Comparison of ENCODE assay signal across 8 cellular contexts in genomic region chr9:14846871-14847311, GRCh38.
DNase-seq lines count a peak whose midpoint lies in the region; ATAC-seq and TF ChIP-seq lines count a peak whose summit lies in the region.

No MANE protein-coding gene starts in this region.

- ATAC-seq in GM18517 (IDR thresholded peaks at IDR 0.05; ENCODE audit: unreplicated experiment) (peak; percentile 93), HG02943 (IDR thresholded peaks at IDR 0.05; ENCODE audit: low read depth, unreplicated experiment) (peak; percentile 94)

- H3K4me1 Mint-ChIP-seq in activated CD4-positive, alpha-beta T cell treated with anti-CD3 and anti-CD28 coated beads, Interleukin-2, amount 10 ng/mL, durations not matched to agents 24 days and 14 days: no peaks in the 10 kb centered on the region
- H3K4me1 Mint-ChIP-seq in neural progenitor cell: peaks cover 4% of the 10 kb centered on the region

- peak overlapping the region; percentile 40 for H2AFZ ChIP-seq in neural progenitor cell (replicated peaks)

- peaks cover 9% of the 10 kb centered on the region for H3K27me3 Mint-ChIP-seq in activated CD4-positive, alpha-beta T cell treated with anti-CD3 and anti-CD28 coated beads, Interleukin-2, amount 10 ng/mL, durations not matched to agents 24 days and 14 days
- H3K27me3 Mint-ChIP-seq in neural progenitor cell (ENCODE audit: insufficient read depth, low read depth): peaks cover 4% of the 10 kb centered on the region

- intact Hi-C loops in activated CD4-positive, alpha-beta T cell treated with anti-CD3 and anti-CD28 coated beads, Interleukin-2, amount 10 ng/mL, durations not matched to agents 24 days and 14 days (cut with micrococcal nuclease): loop anchor here (1.0 kb wide), 1 partner anchor 288 kb away; no protein-coding TSS in a partner anchor

- H3K4me3 Mint-ChIP-seq in activated CD4-positive, alpha-beta T cell treated with anti-CD3 and anti-CD28 coated beads, Interleukin-2, amount 10 ng/mL, durations not matched to agents 24 days and 14 days: no peak overlapping the region
- H3K4me3 Mint-ChIP-seq in neural progenitor cell: no peak overlapping the region

- no peaks in the 10 kb centered on the region for H3K9me3 Mint-ChIP-seq in activated CD4-positive, alpha-beta T cell treated with anti-CD3 and anti-CD28 coated beads, Interleukin-2, amount 10 ng/mL, durations not matched to agents 24 days and 14 days
- no peaks in the 10 kb centered on the region for H3K9me3 Mint-ChIP-seq in neural progenitor cell

- no peaks in the 10 kb centered on the region for H3K27me3 ChIP-seq in neural progenitor cell

- no peaks in the 10 kb centered on the region for H3K79me2 ChIP-seq in neural progenitor cell (ENCODE audit: low read depth)

- peak; percentile 39 for DNase-seq in AG10803 (ENCODE audit: low read depth)
- DNase-seq in NCI-H2107 (lab: John Stamatoyannopoulos, UW): peak; percentile 20
- DNase-seq in activated CD4-positive, alpha-beta T cell treated with anti-CD3 and anti-CD28 coated beads, Interleukin-2, amount 10 ng/mL, durations not matched to agents 24 days and 14 days: peak; percentile 87
- DNase-seq in epithelial cell of proximal tubule (ENCODE audit: low read depth): no peak
- DNase-seq in neural progenitor cell (ENCODE audit: low spot score): peak; percentile 85
- no peak for DNase-seq in mesenteric fat pad (ENCODE audit: low spot score)

- H3K9me3 ChIP-seq in neural progenitor cell (ENCODE audit: low read depth): no peaks in the 10 kb centered on the region

- no peaks in the 10 kb centered on the region for H3F3A ChIP-seq in neural progenitor cell (ENCODE audit: low read depth)

- H3K4me2 ChIP-seq in neural progenitor cell: no peak overlapping the region

- H4K20me1 ChIP-seq in neural progenitor cell (ENCODE audit: low read depth): no peaks in the 10 kb centered on the region

- H3K9ac ChIP-seq in neural progenitor cell: no peak overlapping the region

- no peaks in the 10 kb centered on the region for H3K36me3 ChIP-seq in neural progenitor cell

- no peaks in the 10 kb centered on the region for H3K36me3 Mint-ChIP-seq in activated CD4-positive, alpha-beta T cell treated with anti-CD3 and anti-CD28 coated beads, Interleukin-2, amount 10 ng/mL, durations not matched to agents 24 days and 14 days (ENCODE audit: low read depth)
- peaks cover 36% of the 10 kb centered on the region for H3K36me3 Mint-ChIP-seq in neural progenitor cell

- peaks cover 5% of the 10 kb centered on the region for H3K4me1 ChIP-seq in neural progenitor cell

- TF ChIP-seq CTCF in AG10803 (conservative IDR thresholded peaks at IDR 0.05; ENCODE audit: low read length) (peak; percentile 76), epithelial cell of proximal tubule (conservative IDR thresholded peaks at IDR 0.05; ENCODE audit: low read depth, low read length) (peak; percentile 89), neural progenitor cell (IDR thresholded peaks at IDR 0.05) (peak; percentile 91)

- H3K4me3 ChIP-seq in AG10803 (ENCODE audit: low read length) (no peak overlapping the region), epithelial cell of proximal tubule (ENCODE audit: low read depth, low read length) (no peak overlapping the region), neural progenitor cell (no peak overlapping the region)

- no peak overlapping the region for H3K27ac Mint-ChIP-seq in activated CD4-positive, alpha-beta T cell treated with anti-CD3 and anti-CD28 coated beads, Interleukin-2, amount 10 ng/mL, durations not matched to agents 24 days and 14 days
- no peak overlapping the region for H3K27ac Mint-ChIP-seq in neural progenitor cell

- H3K27ac ChIP-seq in neural progenitor cell: no peak overlapping the region

Comparison
In these comparisons a context has a peak if more than half of its experiments do, and no peak if none do; other contexts are left out.
1. DNase-seq: peak in AG10803 (single experiment), NCI-H2107 (single experiment), activated CD4-positive, alpha-beta T cell treated with anti-CD3 and anti-CD28 coated beads, Interleukin-2, amount 10 ng/mL, durations not matched to agents 24 days and 14 days (single experiment) and neural progenitor cell (single experiment); none in epithelial cell of proximal tubule (single experiment) and mesenteric fat pad (single experiment).
2. Peak in every context shown above with its lines, with median percentiles within 50 percentile points of each other: CTCF ChIP-seq.